ENCODE assay signal across 26 cellular contexts in the genomic region with DNA sequence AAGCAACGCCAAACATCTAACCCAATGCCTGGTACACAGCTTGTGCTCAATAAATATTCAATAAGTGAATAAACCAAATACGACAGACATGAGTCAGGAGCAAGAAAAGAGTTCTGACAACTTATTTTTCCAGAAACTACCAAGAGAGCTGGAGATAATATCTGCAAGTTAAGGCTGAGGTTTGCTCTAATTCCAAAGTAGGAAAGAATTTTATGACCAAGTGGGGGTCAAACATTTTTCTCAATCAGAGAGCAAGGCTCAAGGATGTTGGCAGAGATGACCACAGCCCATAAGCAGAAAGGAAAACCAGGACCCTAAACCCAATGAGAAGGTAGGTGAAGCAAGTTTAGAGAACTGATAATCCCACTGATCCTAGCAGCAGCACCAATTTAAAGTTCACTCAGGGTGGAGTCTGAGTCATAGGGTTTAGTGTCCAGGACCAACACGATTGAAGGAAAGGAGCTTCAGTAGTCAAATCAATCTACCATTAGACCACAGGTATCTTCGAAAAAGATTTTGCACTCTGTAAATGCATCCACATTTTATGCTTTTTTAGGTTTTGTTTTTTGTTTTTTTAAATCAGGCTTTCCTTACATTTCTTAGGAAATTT. TPM values are rescaled to one million over a fixed set of nuclear protein-coding genes. Genes with fewer than 3 reads are reported as not detected.
DNase-seq lines count a peak whose midpoint lies in the region; ATAC-seq, FAIRE-seq and TF ChIP-seq lines count a peak whose summit lies in the region.
"Had no signal": no experiment of that assay in that cellular context is flagged by ENCODE, and none has a peak within 500 bp of the region (broad histone marks: within the 10 kb centered on the region; RNA-seq: fewer than 3 reads in every experiment).

No MANE protein-coding gene starts in this region.

- H4K20me1 ChIP-seq in astrocyte (ENCODE audit: insufficient read depth, low read length) = peaks cover 14% of the 10 kb centered on the region

- CTCF ChIA-PET in activated CD8-positive, alpha-beta T cell treated with anti-CD3 and anti-CD28 coated beads for 36 hours (lab: Charles Lee) = interaction anchor here (0.7 to 6.9 kb wide), 7 partner anchors 12 to 180 kb away, joined by 3 to 92 read pairs (median 4); no protein-coding TSS in a partner anchor

- DNase-seq in ELR (ENCODE audit: low read depth) (peak; percentile 24), HFFc6 (peak; percentile 42), astrocyte (ENCODE audit: low read depth) (peak; percentile 62), renal cortical epithelial cell (ENCODE audit: low read depth) (peak; percentile 10), RPMI8226 (no peak), GM19238 (ENCODE audit: insufficient read length, low spot score) (no peak)
- no peak for DNase-seq in activated CD8-positive, alpha-beta T cell treated with anti-CD3 and anti-CD28 coated beads for 36 hours
- DNase-seq: activated B cell treated with CpG ODN at 0.5 μM for 24 hours; activated CD4-positive, alpha-beta memory T cell treated with anti-CD3 and anti-CD28 coated beads for 36 hours; activated gamma-delta T cell treated with Interleukin-2 at 50 U/mL for 16 hours; activated T-cell treated with anti-CD3 and anti-CD28 coated beads for 4 hours; AML-193; midbrain; NCI-H1436; NCI-H2171; NCI-H526 treated with DMSO at 0.1 percent for 48 hours; posterior cingulate gyrus; SJCRH30; stimulated activated CD4-positive, alpha-beta T cell treated with anti-CD3 and anti-CD28 coated beads, Interleukin-2, amount 100 ng/mL, for 48 hours; stimulated activated naive CD8-positive, alpha-beta T cell treated with anti-CD3 and anti-CD28 coated beads, Interleukin-15, amount 100 ng/mL, for 72 hours had no signal

- H3K4me1 ChIP-seq in astrocyte (ENCODE audit: insufficient read depth, low read length) = no peaks in the 10 kb centered on the region
- H3K4me1 ChIP-seq: tibial nerve had no signal

- no peak overlapping the region for H2AFZ ChIP-seq in astrocyte (ENCODE audit: low read depth, low read length)

- H3K9me3 ChIP-seq in astrocyte (ENCODE audit: insufficient read depth, low read depth, low read length) = no peaks in the 10 kb centered on the region
- H3K9me3 ChIP-seq: esophagus muscularis mucosa, SJCRH30, tibial nerve had no signal

- POLR2A ChIA-PET in activated CD8-positive, alpha-beta T cell treated with anti-CD3 and anti-CD28 coated beads for 36 hours (lab: Charles Lee) = no interaction called here

- H3K4me1 Mint-ChIP-seq in HFFc6 (ENCODE audit: low read depth) (peaks cover 40% of the 10 kb centered on the region), astrocyte (ENCODE audit: low read depth, unreplicated experiment) (peaks cover 36% of the 10 kb centered on the region)
- peaks cover 12% of the 10 kb centered on the region for H3K4me1 Mint-ChIP-seq in activated CD8-positive, alpha-beta T cell treated with anti-CD3 and anti-CD28 coated beads for 36 hours (ENCODE audit: low read depth)

- intact Hi-C loops in activated CD8-positive, alpha-beta T cell treated with anti-CD3 and anti-CD28 coated beads for 36 hours (cut with micrococcal nuclease) = no loop called here

- H3K4me3 Mint-ChIP-seq in HFFc6 (0 out of 2 replicates have a peak overlapping the region, but pooled peaks have one; percentile 28), astrocyte (ENCODE audit: unreplicated experiment) (no peak overlapping the region)
- H3K4me3 Mint-ChIP-seq in activated CD8-positive, alpha-beta T cell treated with anti-CD3 and anti-CD28 coated beads for 36 hours = no peak overlapping the region
- H3K4me3 Mint-ChIP-seq: activated B cell treated with CpG ODN at 0.5 μM for 24 hours; activated CD4-positive, alpha-beta memory T cell treated with anti-CD3 and anti-CD28 coated beads for 36 hours; natural killer cell treated with Interleukin-12 subunit alpha and Interleukin-12 subunit beta and Interleukin-15 and Interleukin-18, amount 100 ng/mL, for 72 hours; stimulated activated naive CD8-positive, alpha-beta T cell treated with anti-CD3 and anti-CD28 coated beads, Interleukin-15, amount 100 ng/mL, for 72 hours; T-helper 1 cell treated with Interleukin-12 subunit alpha and Interleukin-12 subunit beta and Interleukin-4 antibody, amounts not matched to agents 30 μg/mL and 1 μg/mL, for 36 hours had no signal

- H3K36me3 Mint-ChIP-seq in HFFc6 (ENCODE audit: low read depth) = no peaks in the 10 kb centered on the region
- H3K36me3 Mint-ChIP-seq in astrocyte (ENCODE audit: low read depth, unreplicated experiment) = no peaks in the 10 kb centered on the region
- H3K36me3 Mint-ChIP-seq in activated CD8-positive, alpha-beta T cell treated with anti-CD3 and anti-CD28 coated beads for 36 hours (ENCODE audit: low read depth) = peaks cover 2% of the 10 kb centered on the region
- H3K36me3 Mint-ChIP-seq: activated CD4-positive, alpha-beta memory T cell treated with anti-CD3 and anti-CD28 coated beads for 36 hours; natural killer cell treated with Interleukin-12 subunit alpha and Interleukin-12 subunit beta and Interleukin-15 and Interleukin-18, amount 100 ng/mL, for 72 hours had no signal

- H3K27me3 ChIP-seq in astrocyte (ENCODE audit: insufficient read depth, low read length) = no peaks in the 10 kb centered on the region
- H3K27me3 ChIP-seq: esophagus muscularis mucosa, SJCRH30, tibial nerve had no signal

- no peak for FAIRE-seq in astrocyte (lab: Jason Lieb, UNC)

- H3K27ac Mint-ChIP-seq in HFFc6 (no peak overlapping the region), astrocyte (ENCODE audit: unreplicated experiment) (no peak overlapping the region)
- no peak overlapping the region for H3K27ac Mint-ChIP-seq in activated CD8-positive, alpha-beta T cell treated with anti-CD3 and anti-CD28 coated beads for 36 hours
- H3K27ac Mint-ChIP-seq: activated B cell treated with CpG ODN at 0.5 μM for 24 hours; activated CD4-positive, alpha-beta memory T cell treated with anti-CD3 and anti-CD28 coated beads for 36 hours; natural killer cell treated with Interleukin-12 subunit alpha and Interleukin-12 subunit beta and Interleukin-15 and Interleukin-18, amount 100 ng/mL, for 72 hours; stimulated activated naive CD8-positive, alpha-beta T cell treated with anti-CD3 and anti-CD28 coated beads, Interleukin-15, amount 100 ng/mL, for 72 hours; T-helper 1 cell treated with Interleukin-12 subunit alpha and Interleukin-12 subunit beta and Interleukin-4 antibody, amounts not matched to agents 30 μg/mL and 1 μg/mL, for 36 hours had no signal

- no peaks in the 10 kb centered on the region for H3K79me2 ChIP-seq in astrocyte (ENCODE audit: insufficient read depth, low read length)

- TF ChIP-seq CTCF in HFFc6 (IDR thresholded peaks at IDR 0.05) (no peak), astrocyte (IDR thresholded peaks at IDR 0.05; ENCODE audit: insufficient read depth, low read depth, low read length) (no peak)
- TF ChIP-seq CTCF in activated CD8-positive, alpha-beta T cell treated with anti-CD3 and anti-CD28 coated beads for 36 hours (IDR thresholded peaks at IDR 0.05) = no peak

- H3K27me3 Mint-ChIP-seq in HFFc6 (ENCODE audit: insufficient read depth) = peaks cover 2% of the 10 kb centered on the region; the same call in 1 of the 2 replicates
- H3K27me3 Mint-ChIP-seq in astrocyte (ENCODE audit: low read depth, unreplicated experiment) = no peaks in the 10 kb centered on the region
- H3K27me3 Mint-ChIP-seq in activated CD8-positive, alpha-beta T cell treated with anti-CD3 and anti-CD28 coated beads for 36 hours = no peaks in the 10 kb centered on the region
- H3K27me3 Mint-ChIP-seq: activated B cell treated with CpG ODN at 0.5 μM for 24 hours; activated CD4-positive, alpha-beta memory T cell treated with anti-CD3 and anti-CD28 coated beads for 36 hours; natural killer cell treated with Interleukin-12 subunit alpha and Interleukin-12 subunit beta and Interleukin-15 and Interleukin-18, amount 100 ng/mL, for 72 hours; stimulated activated naive CD8-positive, alpha-beta T cell treated with anti-CD3 and anti-CD28 coated beads, Interleukin-15, amount 100 ng/mL, for 72 hours had no signal

- H3K9me3 Mint-ChIP-seq in HFFc6 (no peaks in the 10 kb centered on the region), astrocyte (ENCODE audit: unreplicated experiment) (no peaks in the 10 kb centered on the region)
- no peaks in the 10 kb centered on the region for H3K9me3 Mint-ChIP-seq in activated CD8-positive, alpha-beta T cell treated with anti-CD3 and anti-CD28 coated beads for 36 hours
- H3K9me3 Mint-ChIP-seq: activated B cell treated with CpG ODN at 0.5 μM for 24 hours; activated CD4-positive, alpha-beta memory T cell treated with anti-CD3 and anti-CD28 coated beads for 36 hours; natural killer cell treated with Interleukin-12 subunit alpha and Interleukin-12 subunit beta and Interleukin-15 and Interleukin-18, amount 100 ng/mL, for 72 hours; stimulated activated naive CD8-positive, alpha-beta T cell treated with anti-CD3 and anti-CD28 coated beads, Interleukin-15, amount 100 ng/mL, for 72 hours; T-helper 1 cell treated with Interleukin-12 subunit alpha and Interleukin-12 subunit beta and Interleukin-4 antibody, amounts not matched to agents 30 μg/mL and 1 μg/mL, for 36 hours had no signal

- no peaks in the 10 kb centered on the region for H3K36me3 ChIP-seq in astrocyte (ENCODE audit: insufficient read depth, low read length)
- H3K36me3 ChIP-seq: esophagus muscularis mucosa, SJCRH30 had no signal

- ATAC-seq in activated CD8-positive, alpha-beta T cell treated with anti-CD3 and anti-CD28 coated beads for 36 hours = no peak
- ATAC-seq: left lobe of liver; natural killer cell treated with Interleukin-12 subunit alpha and Interleukin-12 subunit beta and Interleukin-15 and Interleukin-18, amount 100 ng/mL, for 72 hours; stimulated activated naive CD8-positive, alpha-beta T cell treated with anti-CD3 and anti-CD28 coated beads, Interleukin-15, amount 100 ng/mL, for 72 hours had no signal

- no peak overlapping the region for H3K4me3 ChIP-seq in astrocyte (ENCODE audit: insufficient read depth, low read depth, low read length)
- H3K4me3 ChIP-seq: esophagus muscularis mucosa, SJCRH30, skin epidermis, tibial nerve had no signal

- no peak overlapping the region for H3K9ac ChIP-seq in astrocyte (ENCODE audit: low read length)

- H3K27ac ChIP-seq in astrocyte (ENCODE audit: low read depth, low read length) = no peak overlapping the region
- H3K27ac ChIP-seq: esophagus muscularis mucosa, SJCRH30, skin epidermis, tibial nerve had no signal

- no peak overlapping the region for H3K4me2 ChIP-seq in astrocyte (ENCODE audit: low read length)

RNA-seq across cellular contexts. Expression of gene KCNIP2, which starts 49.3 kb away (rescaled TPM):
- 1 to 10 TPM in 1 of 6 experiments, under 1 TPM in 5; 0.31 to 1.3 (median 0.50) TPM for total RNA-seq in HFFc6 (2021; fragmentation: NEBNext Ultra II Directional; extraction: Animal tissue kit (Norgen Biotek cat#: 25700))
- 1.9 and 2.5 TPM in 2 replicates for total RNA-seq in astrocyte
- total RNA-seq in renal cortical epithelial cell = 0.35 TPM in 1 of 2 replicates, not detected in the other
- total RNA-seq in activated CD8-positive, alpha-beta T cell treated with anti-CD3 and anti-CD28 coated beads for 36 hours = 1 to 10 TPM; 2.4 to 3.1 TPM

Comparison
In these comparisons a context has a peak if more than half of its experiments do, and no peak if none do; other contexts are left out.
1. DNase-seq: peak in ELR (single experiment), HFFc6 (single experiment), astrocyte (single experiment) and renal cortical epithelial cell (single experiment); none in RPMI8226 (single experiment), activated CD8-positive, alpha-beta T cell treated with anti-CD3 and anti-CD28 coated beads for 36 hours (single experiment) and GM19238 (single experiment).